In genomic region chr6:72941263-72941662, GRCh38 we compare ENCODE assay signal across 8 cellular contexts.
"Had no signal": no experiment of that assay in that cellular context is flagged by ENCODE, and none has a peak within 500 bp of the region (broad histone marks: within the 10 kb centered on the region; RNA-seq: fewer than 3 reads in every experiment).

No MANE protein-coding gene starts in this region.

- H3K36me3 ChIP-seq: HAP-1 had no signal

- H3K4me3 Mint-ChIP-seq: IgD-negative memory B cell had no signal

- ATAC-seq: HCT116 had no signal

- H3K27me3 Mint-ChIP-seq: IgD-negative memory B cell had no signal

- H3K9me3 ChIP-seq: HAP-1 had no signal

- H3K9me3 Mint-ChIP-seq: IgD-negative memory B cell had no signal

- H3K4me1 ChIP-seq: HAP-1 had no signal

- FAIRE-seq: HTR-8/SVneo had no signal

- H2AFZ ChIP-seq: GM23248 had no signal

- H3K9ac ChIP-seq: GM23248 had no signal

- H3K4me3 ChIP-seq: GM23248, HAP-1 had no signal

- H3K36me3 Mint-ChIP-seq: IgD-negative memory B cell had no signal

- H3K27ac ChIP-seq: GM23248 had no signal

- DNase-seq: GM23248, GOT3, H7, KG1 had no signal

- H3K27ac Mint-ChIP-seq: IgD-negative memory B cell had no signal
